Comparison of ENCODE assay signal across 12 cellular contexts in the genomic region with DNA sequence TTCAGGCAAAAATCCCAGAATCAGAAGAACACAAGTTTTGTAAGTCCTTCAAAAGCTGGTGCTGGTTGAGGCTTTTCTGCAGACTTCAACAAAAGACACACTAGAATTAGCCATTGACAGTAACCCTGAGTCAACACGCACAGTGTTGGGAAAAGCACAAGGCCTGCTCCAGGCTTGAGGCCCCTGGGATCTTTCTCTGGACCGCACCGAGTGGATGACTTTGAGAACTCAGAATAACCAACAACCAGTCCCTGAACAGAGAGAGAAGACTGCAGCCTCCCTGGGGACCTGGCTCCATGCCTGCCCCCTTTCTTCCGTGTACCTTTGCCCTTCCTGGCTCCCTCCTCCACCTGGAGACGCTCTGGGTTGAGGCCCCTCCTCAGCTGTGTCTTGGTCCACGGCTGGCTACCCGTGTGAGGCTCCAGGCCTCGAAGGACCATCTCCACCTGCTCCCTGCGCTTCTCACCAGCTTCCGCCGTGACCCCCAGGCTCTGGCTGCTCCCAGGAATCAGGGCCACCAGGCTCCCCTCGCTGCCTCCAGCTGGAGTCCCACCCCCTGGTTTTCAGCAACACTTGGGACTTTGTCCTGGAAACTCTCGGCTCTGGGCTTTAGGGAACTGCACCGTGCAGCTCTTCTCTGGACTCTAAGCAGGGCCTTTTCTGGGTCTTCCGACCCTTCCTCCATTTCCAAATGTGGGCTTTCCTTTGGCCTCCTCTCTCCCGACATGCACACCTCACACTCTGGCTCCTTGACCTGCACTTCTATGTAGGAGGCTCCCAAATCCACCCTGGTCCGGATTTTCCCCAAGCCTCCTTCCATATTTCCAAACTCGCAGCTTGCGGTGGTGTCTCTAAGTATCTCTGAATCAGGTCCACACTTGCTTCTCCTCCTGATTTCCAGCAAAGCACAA. TPM values are rescaled to one million over a fixed set of nuclear protein-coding genes. Genes with fewer than 3 reads are reported as not detected.
DNase-seq lines count a peak whose midpoint lies in the region; ATAC-seq and TF ChIP-seq lines count a peak whose summit lies in the region.
"Had no signal": no experiment of that assay in that cellular context is flagged by ENCODE, and none has a peak within 500 bp of the region (broad histone marks: within the 10 kb centered on the region; RNA-seq: fewer than 3 reads in every experiment).

No MANE protein-coding gene starts in this region.

- no peak overlapping the region for H3K27ac ChIP-seq in BLaER1
- peak overlapping the region; percentile 67 for H3K27ac ChIP-seq in duodenal mucosa (ENCODE audit: low read depth, low read length)
- no peak overlapping the region for H3K27ac ChIP-seq in right lobe of liver
- H3K27ac ChIP-seq in rectal smooth muscle tissue (ENCODE audit: low read depth, low read length) = peak overlapping the region; percentile 87
- H3K27ac ChIP-seq: suprapubic skin had no signal

- 76% methylated on average over 15 of the region's 19 CpGs for WGBS in right lobe of liver (ENCODE audit: insufficient coverage, low coverage, low lambda C conversion rate, missing lambda C conversion rate)

- intact Hi-C loops in right lobe of liver (cut with DNase I) = no loop called here

- ATAC-seq in right lobe of liver (peak in 3 of 4 donors; percentile 33 to 46 (median 45)), HG02642 (IDR thresholded peaks at IDR 0.05; ENCODE audit: poor library complexity, unreplicated experiment) (no peak), HG03135 (IDR thresholded peaks at IDR 0.05; ENCODE audit: unreplicated experiment) (no peak)

- H3K36me3 ChIP-seq in BLaER1 = no peaks in the 10 kb centered on the region
- H3K36me3 ChIP-seq in duodenal mucosa (ENCODE audit: control insufficient read depth in 1 of 2, insufficient read depth in 2 of 2, low read length in 2 of 2) = peaks cover 0 to 3% of the 10 kb centered on the region in 2 donors
- H3K36me3 ChIP-seq in right lobe of liver = no peaks in the 10 kb centered on the region
- no peaks in the 10 kb centered on the region for H3K36me3 ChIP-seq in rectal smooth muscle tissue (ENCODE audit: control insufficient read depth, insufficient read depth, low read length)
- H3K36me3 ChIP-seq: suprapubic skin had no signal

- H3K9ac ChIP-seq in BLaER1 (no peak overlapping the region), duodenal mucosa (ENCODE audit: low read depth in 1 of 2, low read length in 2 of 2) (peak overlapping the region; percentile 38), rectal smooth muscle tissue (ENCODE audit: low read length) (no peak overlapping the region)

- H3K27me3 ChIP-seq in BLaER1 = no peaks in the 10 kb centered on the region
- H3K27me3 ChIP-seq in duodenal mucosa (ENCODE audit: control insufficient read depth in 1 of 2, insufficient read depth in 2 of 2, low read length in 2 of 2) = no peaks in the 10 kb centered on the region
- H3K27me3 ChIP-seq in right lobe of liver = no peaks in the 10 kb centered on the region
- H3K27me3 ChIP-seq in rectal smooth muscle tissue (ENCODE audit: control insufficient read depth, insufficient read depth, low read length) = no peaks in the 10 kb centered on the region
- H3K27me3 ChIP-seq: suprapubic skin had no signal

- DNase-seq in right lobe of liver = peak in 1 of 3 donors; percentile 45
- DNase-seq in SHP77 treated with DMSO at 0.1 percent for 48 hours (lab: John Stamatoyannopoulos, UW) = no peak
- DNase-seq in GF-D8 (lab: John Stamatoyannopoulos, UW) = no peak
- DNase-seq: amniotic stem cell, DND-41, Karpas-422 had no signal

- H3K4me3 ChIP-seq in BLaER1 = no peak overlapping the region
- peak overlapping the region; percentile 14 to 46 for H3K4me3 ChIP-seq in duodenal mucosa (ENCODE audit: low read depth in 1 of 2, low read length in 2 of 2)
- no peak overlapping the region for H3K4me3 ChIP-seq in right lobe of liver
- H3K4me3 ChIP-seq in rectal smooth muscle tissue (ENCODE audit: low read length) = peak overlapping the region; percentile 9
- H3K4me3 ChIP-seq: suprapubic skin had no signal

- H3K4me1 ChIP-seq in BLaER1 (peaks cover 76% of the 10 kb centered on the region), duodenal mucosa (ENCODE audit: control insufficient read depth in 1 of 2, insufficient read depth in 2 of 2, low read length in 2 of 2) (peaks cover 40 to 47% of the 10 kb centered on the region in 2 donors), right lobe of liver (peaks cover 0 to 21% (median 0%) of the 10 kb centered on the region in 4 donors), rectal smooth muscle tissue (ENCODE audit: control insufficient read depth, insufficient read depth, low read length) (peaks cover 55% of the 10 kb centered on the region)

- TF ChIP-seq CTCF in right lobe of liver (IDR thresholded peaks at IDR 0.05) = no peak

- peaks cover 95% of the 10 kb centered on the region for H4K20me1 ChIP-seq in BLaER1

- TF ChIP-seq POLR2A in right lobe of liver (IDR thresholded peaks at IDR 0.05) = no peak

- H3K9me3 ChIP-seq in BLaER1 (no peaks in the 10 kb centered on the region), duodenal mucosa (ENCODE audit: control insufficient read depth in 1 of 2, low read length in 2 of 2) (no peaks in the 10 kb centered on the region), right lobe of liver (no peaks in the 10 kb centered on the region)
- H3K9me3 ChIP-seq: suprapubic skin had no signal

- peak overlapping the region; percentile 68 for H3K4me2 ChIP-seq in BLaER1

RNA-seq across cellular contexts. Expression of gene DIP2C, which starts 28.2 kb away (rescaled TPM):
- 10 to 100 TPM in 5 of 6 experiments, 1 to 10 TPM in 1; 8.0 to 13.5 (median 11.7) TPM for total RNA-seq in right lobe of liver

Comparison
In these comparisons a context has a peak if more than half of its experiments do, and no peak if none do; other contexts are left out.
1. H3K27ac ChIP-seq: peak in duodenal mucosa (single experiment) and rectal smooth muscle tissue (single experiment); none in BLaER1 (single experiment) and right lobe of liver (0 of 3).
2. H3K4me3 ChIP-seq: peak in duodenal mucosa (2 of 2) and rectal smooth muscle tissue (single experiment); none in BLaER1 (single experiment) and right lobe of liver (0 of 3).
3. H3K9ac ChIP-seq: peak in duodenal mucosa (2 of 2); none in BLaER1 (single experiment) and rectal smooth muscle tissue (single experiment).
4. ATAC-seq: peak in right lobe of liver (3 of 4); none in HG02642 (single experiment) and HG03135 (single experiment).